In genomic region chr3:175457301-175457700, GRCh38 we compare ENCODE assay signal across 21 cellular contexts.
"Had no signal": no experiment of that assay in that cellular context is flagged by ENCODE, and none has a peak within 500 bp of the region (broad histone marks: within the 10 kb centered on the region; RNA-seq: fewer than 3 reads in every experiment).

No MANE protein-coding gene starts in this region.

- H3K27me3 ChIP-seq: body of pancreas, heart right ventricle, spleen had no signal

- H3K4me1 Mint-ChIP-seq: activated CD4-positive, alpha-beta T cell treated with anti-CD3 and anti-CD28 coated beads, Interleukin-2, amount 10 ng/mL, durations not matched to agents 24 days and 14 days; activated naive CD4-positive, alpha-beta T cell treated with anti-CD3 and anti-CD28 coated beads, Interleukin-2, amount 50 U/mL, for 24 hours; naive thymus-derived CD8-positive, alpha-beta T cell had no signal

- DNase-seq: activated CD4-positive, alpha-beta T cell treated with anti-CD3 and anti-CD28 coated beads, Interleukin-2, amount 10 ng/mL, durations not matched to agents 24 days and 14 days; amniotic stem cell; body of pancreas; central memory CD4-positive, alpha-beta T cell; cortex of kidney; effector memory CD4-positive, alpha-beta T cell; heart right ventricle; mucosa of descending colon; naive thymus-derived CD8-positive, alpha-beta T cell; nucleus accumbens; spleen; stimulated activated CD4-positive, alpha-beta T cell treated with anti-CD3 and anti-CD28 coated beads, Interleukin-2, amount 100 ng/mL, for 24 hours had no signal

- H3K4me3 Mint-ChIP-seq: activated CD4-positive, alpha-beta T cell treated with anti-CD3 and anti-CD28 coated beads, Interleukin-2, amount 10 ng/mL, durations not matched to agents 24 days and 14 days; activated naive CD4-positive, alpha-beta T cell treated with anti-CD3 and anti-CD28 coated beads, Interleukin-2, amount 50 U/mL, for 24 hours; naive thymus-derived CD8-positive, alpha-beta T cell; stimulated activated naive CD8-positive, alpha-beta T cell treated with anti-CD3 and anti-CD28 coated beads, Interleukin-15, Interleukin-2, amounts not matched to agents 100 ng/mL and 50 ng/mL, for 24 hours; WTC11 had no signal

- H3K4me3 ChIP-seq: body of pancreas, heart right ventricle, mucosa of descending colon, prostate gland, spleen had no signal

- H3K27me3 Mint-ChIP-seq: activated CD4-positive, alpha-beta T cell treated with anti-CD3 and anti-CD28 coated beads, Interleukin-2, amount 10 ng/mL, durations not matched to agents 24 days and 14 days; activated naive CD4-positive, alpha-beta T cell treated with anti-CD3 and anti-CD28 coated beads, Interleukin-2, amount 50 U/mL, for 24 hours; stimulated activated naive CD8-positive, alpha-beta T cell treated with anti-CD3 and anti-CD28 coated beads, Interleukin-15, Interleukin-2, amounts not matched to agents 100 ng/mL and 50 ng/mL, for 24 hours had no signal

- H3K4me1 ChIP-seq: body of pancreas, heart right ventricle, prostate gland, spleen had no signal

- H3K27ac Mint-ChIP-seq: activated CD4-positive, alpha-beta T cell treated with anti-CD3 and anti-CD28 coated beads, Interleukin-2, amount 10 ng/mL, durations not matched to agents 24 days and 14 days; activated naive CD4-positive, alpha-beta T cell treated with anti-CD3 and anti-CD28 coated beads, Interleukin-2, amount 50 U/mL, for 24 hours; naive thymus-derived CD8-positive, alpha-beta T cell; stimulated activated naive CD8-positive, alpha-beta T cell treated with anti-CD3 and anti-CD28 coated beads, Interleukin-15, Interleukin-2, amounts not matched to agents 100 ng/mL and 50 ng/mL, for 24 hours; WTC11 had no signal

- H3K36me3 ChIP-seq: heart right ventricle, prostate gland, spleen had no signal

- FAIRE-seq: frontal cortex, islet of Langerhans, urothelium cell line had no signal

- ATAC-seq: body of pancreas; heart right ventricle; left lobe of liver; mucosa of descending colon; naive thymus-derived CD8-positive, alpha-beta T cell; sciatic nerve; WTC11 had no signal

- H3K27ac ChIP-seq: body of pancreas, heart right ventricle, prostate gland, spleen had no signal

- H3K36me3 Mint-ChIP-seq: activated naive CD4-positive, alpha-beta T cell treated with anti-CD3 and anti-CD28 coated beads, Interleukin-2, amount 50 U/mL, for 24 hours; naive thymus-derived CD8-positive, alpha-beta T cell had no signal

- H3K9me3 ChIP-seq: body of pancreas, prostate gland had no signal
